In genomic region chr3:194685723-194686413, GRCh38 we compare ENCODE assay signal across 1 cellular context.
TF ChIP-seq lines count a peak whose summit lies in the region.

TSS of gene FAM43A (plus strand) at chr3:194685883. CDS start at chr3:194686827, 944 bp downstream.

TF ChIP-seq in HepG2, 621 proteins besides CTCF, POLR2A, EP300 and RAD21 (continued from another document):
- TF ChIP-seq RARA (CRISPR knock-in tag; IDR thresholded peaks at IDR 0.05) (peak; percentile 34; the same call in 1 of the 2 replicates), ZNF550 (CRISPR knock-in tag; IDR thresholded peaks at IDR 0.05; ENCODE audit: borderline replicate concordance) (0 out of 2 replicates have a peak, but pooled peaks have one; percentile 41), ZBTB8A (CRISPR knock-in tag; IDR thresholded peaks at IDR 0.05; ENCODE audit: borderline replicate concordance, low read depth) (no peak), ZNF383 (CRISPR knock-in tag; IDR thresholded peaks at IDR 0.05; ENCODE audit: borderline replicate concordance) (no peak; the same call in 1 of the 2 replicates), REL (CRISPR knock-in tag; conservative IDR thresholded peaks at IDR 0.05) (no peak), ZNF850 (CRISPR knock-in tag; conservative IDR thresholded peaks at IDR 0.05) (no peak), ZBTB42 (CRISPR knock-in tag; IDR thresholded peaks at IDR 0.05) (no peak), ZNF556 (CRISPR knock-in tag; IDR thresholded peaks at IDR 0.05; ENCODE audit: borderline replicate concordance) (no peak), ZNF142 (CRISPR knock-in tag; IDR thresholded peaks at IDR 0.05) (peak; percentile 70; the same call in 1 of the 2 replicates), CEBPZ (IDR thresholded peaks at IDR 0.05; ENCODE audit: low read length) (no peak), ZNF740 (CRISPR knock-in tag; IDR thresholded peaks at IDR 0.05) (no peak), ELK4 (CRISPR knock-in tag; IDR thresholded peaks at IDR 0.05; ENCODE audit: borderline replicate concordance) (no peak), THAP11 (CRISPR knock-in tag; IDR thresholded peaks at IDR 0.05) (peak; percentile 71), HOXA5 (CRISPR knock-in tag; IDR thresholded peaks at IDR 0.05) (no peak), ZNF296 (CRISPR knock-in tag; conservative IDR thresholded peaks at IDR 0.05) (0 out of 2 replicates have a peak, but pooled peaks have one; percentile 28), ZC3H4 (CRISPR knock-in tag; IDR thresholded peaks at IDR 0.05; ENCODE audit: borderline replicate concordance) (no peak), ZFY (CRISPR knock-in tag; IDR thresholded peaks at IDR 0.05) (peak; percentile 74), PRPF4 (IDR thresholded peaks at IDR 0.05; ENCODE audit: low read depth, low read length, poor library complexity, severe bottlenecking) (no peak), MEF2D (CRISPR knock-in tag; IDR thresholded peaks at IDR 0.05) (peak; percentile 33; the same call in 1 of the 2 replicates), NFIB (CRISPR knock-in tag; IDR thresholded peaks at IDR 0.05; ENCODE audit: borderline replicate concordance) (no peak), ZBTB25 (CRISPR knock-in tag; IDR thresholded peaks at IDR 0.05) (peak; percentile 56; the same call in 1 of the 2 replicates), CBX1 (IDR thresholded peaks at IDR 0.05; ENCODE audit: low read depth) (peak; percentile 77), ZNF605 (CRISPR knock-in tag; IDR thresholded peaks at IDR 0.05) (peak; percentile 57; the same call in 1 of the 2 replicates)
